17 cellular contexts compared by ENCODE assay signal in the genomic region with DNA sequence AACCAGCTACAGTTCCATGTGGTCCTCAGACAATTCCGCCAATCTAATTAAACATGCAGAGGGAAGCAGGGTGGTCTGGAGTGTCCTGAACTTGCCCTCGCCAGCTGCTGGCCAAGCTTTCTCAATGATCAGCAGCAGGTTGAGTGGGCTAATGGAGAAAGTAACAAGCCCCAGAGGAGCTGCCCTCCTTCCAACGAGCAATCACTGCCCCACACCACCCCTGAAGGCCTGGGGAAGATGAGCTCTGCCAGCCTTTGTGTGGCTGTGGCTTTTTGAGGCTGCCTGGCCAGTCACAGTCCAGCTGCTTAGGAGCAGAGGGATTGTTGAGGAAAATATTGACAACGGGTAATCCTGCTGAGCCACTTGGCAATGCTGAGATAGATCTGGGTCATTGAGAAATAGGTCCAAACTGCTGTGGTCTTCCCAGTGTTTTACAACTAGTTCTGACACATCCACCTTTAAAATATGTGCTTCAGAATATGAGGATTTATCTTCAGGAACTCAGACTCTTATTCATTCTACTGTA.
DNase-seq lines count a peak whose midpoint lies in the region; ATAC-seq and TF ChIP-seq lines count a peak whose summit lies in the region.
"Had no signal": no experiment of that assay in that cellular context is flagged by ENCODE, and none has a peak within 500 bp of the region (broad histone marks: within the 10 kb centered on the region; RNA-seq: fewer than 3 reads in every experiment).

No MANE protein-coding gene starts in this region.

- peak; percentile 49 for DNase-seq in NCI-H748 (lab: John Stamatoyannopoulos, UW; ENCODE audit: unreplicated experiment)
- no peak for DNase-seq in NCI-H748 treated with DMSO at 0.1 percent for 48 hours (lab: John Stamatoyannopoulos, UW)
- DNase-seq in T1000 (lab: John Stamatoyannopoulos, UW) = peak; percentile 9
- peak; percentile 39 for DNase-seq in fibroblast of villous mesenchyme (ENCODE audit: low read depth)
- DNase-seq in GF-D8 (lab: John Stamatoyannopoulos, UW) = no peak
- DNase-seq: ACHN; activated naive CD4-positive, alpha-beta T cell treated with anti-CD3 and anti-CD28 coated beads, Interleukin-2, amount 10 ng/mL, durations not matched to agents 7 days and 5 days; effector CD8-positive, alpha-beta T cell; GDM1; natural killer cell; NCI-H345; stimulated activated CD4-positive, alpha-beta T cell treated with anti-CD3 and anti-CD28 coated beads, Interleukin-15, amount 100 ng/mL, for 24 hours had no signal

- H3K36me3 ChIP-seq in stomach smooth muscle (ENCODE audit: control insufficient read depth in 2 of 2, insufficient read depth in 2 of 2, low read length in 2 of 2) = no peaks in the 10 kb centered on the region

- peak overlapping the region; percentile 26 for H3K27ac ChIP-seq in stomach smooth muscle (ENCODE audit: low read length)
- H3K27ac ChIP-seq: KMS-11 had no signal

- peaks cover 15% of the 10 kb centered on the region for H3K4me1 ChIP-seq in stomach smooth muscle (ENCODE audit: control insufficient read depth, insufficient read depth, low read length)

- H3K4me3 ChIP-seq in fibroblast of villous mesenchyme (ENCODE audit: low read depth, low read length) (no peak overlapping the region), stomach smooth muscle (ENCODE audit: low read length in 2 of 2) (no peak overlapping the region)

- ATAC-seq in GM18502 (IDR thresholded peaks at IDR 0.05; ENCODE audit: poor library complexity, unreplicated experiment) (no peak), GM21723 (IDR thresholded peaks at IDR 0.05; ENCODE audit: unreplicated experiment) (no peak)
- ATAC-seq: natural killer cell; stimulated activated memory B cell treated with anti-CD40 and anti-IgM and Interleukin-4, amounts not matched to agents 10 μg/mL and 1 μg/mL and 100 μg/mL, for 72 hours had no signal

- no peaks in the 10 kb centered on the region for H3K9me3 ChIP-seq in stomach smooth muscle (ENCODE audit: control insufficient read depth in 2 of 2, low read length in 2 of 2)

- TF ChIP-seq CTCF in fibroblast of villous mesenchyme (IDR thresholded peaks at IDR 0.05; ENCODE audit: insufficient read depth, low read depth, low read length) = no peak

- no peaks in the 10 kb centered on the region for H3K27me3 ChIP-seq in stomach smooth muscle (ENCODE audit: control insufficient read depth in 1 of 2, insufficient read depth in 2 of 2, low read length in 2 of 2)

- no peak overlapping the region for H3K9ac ChIP-seq in stomach smooth muscle (ENCODE audit: low read length in 2 of 2)
- H3K9ac ChIP-seq: KMS-11 had no signal

Comparison
In these comparisons a context has a peak if more than half of its experiments do, and no peak if none do; other contexts are left out.
1. DNase-seq: peak in NCI-H748 (single experiment), T1000 (single experiment) and fibroblast of villous mesenchyme (single experiment); none in NCI-H748 treated with DMSO at 0.1 percent for 48 hours (single experiment) and GF-D8 (single experiment).